Comparison of ENCODE assay signal across 8 cellular contexts in the genomic region with DNA sequence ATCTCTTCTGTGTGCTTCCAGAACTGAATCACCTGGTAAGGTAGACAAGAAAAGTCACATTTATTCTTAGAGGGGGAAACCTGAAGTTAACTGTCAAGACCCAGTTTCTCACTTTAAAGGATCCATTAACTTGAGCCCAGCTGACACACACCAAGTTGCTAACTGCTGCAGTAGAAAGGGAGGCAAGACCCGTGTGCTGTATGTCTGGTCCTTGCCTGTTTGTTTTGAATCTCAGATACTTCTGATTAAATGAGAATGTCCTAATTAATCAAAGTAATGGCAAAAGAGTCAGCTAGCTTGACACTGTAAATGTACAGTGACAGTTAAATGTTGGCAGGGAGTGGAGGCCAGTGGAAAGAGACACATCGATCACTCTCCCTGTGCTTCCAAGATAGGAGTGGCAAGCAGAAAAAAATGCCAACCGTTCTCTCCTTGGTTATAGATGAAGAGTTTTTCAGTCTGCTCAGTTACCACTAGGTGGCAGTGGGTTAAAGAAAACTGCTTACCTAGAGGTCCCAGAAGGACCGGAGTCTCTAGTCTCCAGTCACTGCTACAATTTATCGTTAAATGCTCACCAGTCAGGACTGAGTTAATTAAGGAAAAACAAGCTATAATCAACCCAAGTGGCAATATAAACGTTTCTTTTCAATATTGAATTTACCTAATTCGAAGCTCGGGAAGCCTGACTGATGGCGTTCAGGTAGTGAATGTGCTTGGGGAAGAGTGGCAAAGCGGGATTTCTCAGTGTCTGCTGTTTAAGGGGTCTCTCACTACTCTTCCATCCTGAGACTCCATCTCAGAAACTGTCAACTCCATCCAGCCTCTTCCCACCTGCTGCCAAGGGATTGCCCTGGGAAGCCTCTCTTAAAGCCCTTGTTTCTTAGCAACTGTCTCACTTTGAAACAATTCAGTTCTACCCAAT. TPM values are rescaled to one million over a fixed set of nuclear protein-coding genes. Genes with fewer than 3 reads are reported as not detected.
A peak's percentile ranks its signal among the peaks of the same experiment; 100 is the strongest.
DNase-seq lines count a peak whose midpoint lies in the region; ATAC-seq and TF ChIP-seq lines count a peak whose summit lies in the region.

No MANE protein-coding gene starts in this region.

- no peak for TF ChIP-seq POLR2A in sigmoid colon (IDR thresholded peaks at IDR 0.05)

- H3K4me2 ChIP-seq in hepatocyte: peak overlapping the region; percentile 15

- no peak overlapping the region for H3K27ac ChIP-seq in hepatocyte
- H3K27ac ChIP-seq in sigmoid colon: no peak overlapping the region

- no peaks in the 10 kb centered on the region for H3K27me3 ChIP-seq in hepatocyte
- no peaks in the 10 kb centered on the region for H3K27me3 ChIP-seq in sigmoid colon

- no peak overlapping the region for H2AFZ ChIP-seq in hepatocyte

- 41% methylated on average over 10 of the region's 10 CpGs for WGBS in hepatocyte (ENCODE audit: low lambda C conversion rate, missing lambda C conversion rate)
- 34 to 41% methylated on average over 10 of the region's 10 CpGs for WGBS in sigmoid colon, 2 donors

- H3K9me3 ChIP-seq in hepatocyte (ENCODE audit: low read depth) (no peaks in the 10 kb centered on the region), sigmoid colon (no peaks in the 10 kb centered on the region)

- no peaks in the 10 kb centered on the region for H3K4me1 ChIP-seq in hepatocyte (ENCODE audit: insufficient read depth)
- H3K4me1 ChIP-seq in sigmoid colon: peaks cover 0 to 12% (median 4%) of the 10 kb centered on the region in 4 donors

- DNase-seq in DMS 273 (lab: John Stamatoyannopoulos, UW; ENCODE audit: unreplicated experiment): peak; percentile 82
- DNase-seq in NCI-H526 treated with DMSO at 0.1 percent for 48 hours (lab: John Stamatoyannopoulos, UW): peak; percentile 74
- DNase-seq in amniotic stem cell (lab: John Stamatoyannopoulos, UW): peak; percentile 24
- DNase-seq in hepatocyte (ENCODE audit: low spot score): peak; percentile 83
- no peak for DNase-seq in sigmoid colon
- no peak for DNase-seq in UCSD-AML1 (lab: John Stamatoyannopoulos, UW; ENCODE audit: unreplicated experiment)

- TF ChIP-seq CTCF in hepatocyte (IDR thresholded peaks at IDR 0.05; ENCODE audit: poor library complexity) (peak; percentile 77), sigmoid colon (IDR thresholded peaks at IDR 0.05) (peak; percentile 44 to 78 (median 69))

- no peak for TF ChIP-seq EP300 in sigmoid colon (IDR thresholded peaks at IDR 0.05)

- no peaks in the 10 kb centered on the region for H4K20me1 ChIP-seq in hepatocyte (ENCODE audit: insufficient read depth, poor library complexity, severe bottlenecking)

- no peaks in the 10 kb centered on the region for H3K79me2 ChIP-seq in hepatocyte

- no peaks in the 10 kb centered on the region for H3K36me3 ChIP-seq in hepatocyte (replicated peaks; ENCODE audit: insufficient read depth, low read depth)
- peaks cover 0 to 42% (median 4%) of the 10 kb centered on the region in 4 donors for H3K36me3 ChIP-seq in sigmoid colon

- H3K4me3 ChIP-seq in hepatocyte: no peak overlapping the region
- no peak overlapping the region for H3K4me3 ChIP-seq in sigmoid colon

- no peaks in the 10 kb centered on the region for H3K9me2 ChIP-seq in hepatocyte (replicated peaks; ENCODE audit: insufficient read depth)

- ATAC-seq in GM19025 (IDR thresholded peaks at IDR 0.05; ENCODE audit: low read depth, unreplicated experiment) (peak; percentile 82), HG03378 (IDR thresholded peaks at IDR 0.05; ENCODE audit: unreplicated experiment) (peak; percentile 67)

- intact Hi-C loops in sigmoid colon (cut with DNase I): loop anchor here (5.0 kb wide), 1 partner anchor 235 kb away; no protein-coding TSS in a partner anchor

RNA-seq across cellular contexts. Expression of gene LSM11, which starts 18.4 kb away (rescaled TPM):
- total RNA-seq in hepatocyte (4.7 and 6.4 TPM in 2 replicates), sigmoid colon (10 to 100 TPM; 12.1 to 16.6 (median 15.9) TPM)
- polyA plus RNA-seq in hepatocyte (1.3 and 2.1 TPM in 2 replicates), sigmoid colon (1 to 10 TPM in 1 of 3 donors, under 1 TPM in 2; 0.60 to 2.0 (median 0.92) TPM)

RNA-seq across cellular contexts. Expression of gene THG1L, which starts 30.7 kb away (rescaled TPM):
- total RNA-seq in hepatocyte (10.2 and 16.2 TPM in 2 replicates), sigmoid colon (10 to 100 TPM; 19.7 to 28.6 (median 23.7) TPM)
- polyA plus RNA-seq in hepatocyte (7.5 and 8.8 TPM in 2 replicates), sigmoid colon (10 to 100 TPM; 12.3 to 19.8 (median 12.3) TPM)

Comparison
In these comparisons a context has a peak if more than half of its experiments do, and no peak if none do; other contexts are left out.
1. DNase-seq: peak in DMS 273 (single experiment), NCI-H526 treated with DMSO at 0.1 percent for 48 hours (single experiment), amniotic stem cell (single experiment) and hepatocyte (single experiment); none in sigmoid colon (single experiment) and UCSD-AML1 (single experiment).